In the genomic region with DNA sequence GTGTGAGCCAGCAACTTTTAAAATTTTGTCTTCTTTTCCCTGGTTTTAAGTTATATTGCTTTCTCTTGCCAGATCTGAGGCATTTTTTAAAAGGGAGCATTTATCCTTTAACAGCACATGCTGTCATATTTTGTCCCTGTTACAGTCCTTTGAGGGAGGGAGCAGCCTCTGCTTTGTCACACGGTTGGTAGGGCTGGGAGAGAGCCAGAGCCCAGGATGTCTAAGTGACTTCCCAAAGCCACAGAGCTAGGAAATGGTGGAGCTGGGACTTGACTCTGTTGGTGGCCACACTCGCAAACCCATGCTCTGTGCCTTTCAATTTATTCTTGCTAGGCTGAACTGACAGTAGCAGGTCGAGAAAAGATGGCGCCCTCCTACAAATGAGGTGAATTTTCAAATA, we compare ENCODE assay signal across 25 cellular contexts.
"Had no signal": no experiment of that assay in that cellular context is flagged by ENCODE, and none has a peak within 500 bp of the region (broad histone marks: within the 10 kb centered on the region; RNA-seq: fewer than 3 reads in every experiment).

No MANE protein-coding gene starts in this region.

- H3K27ac ChIP-seq: coronary artery, epithelial cell of prostate, esophagus squamous epithelium, gastrocnemius medialis, heart right ventricle, left lung, lower lobe of right lung had no signal

- H3K27ac Mint-ChIP-seq: effector memory CD8-positive, alpha-beta T cell; endodermal cell; mesothelial cell of epicardium had no signal

- H3K27me3 ChIP-seq: gastrocnemius medialis, left lung had no signal

- H3K4me3 ChIP-seq: coronary artery, esophagus squamous epithelium, gastrocnemius medialis, heart right ventricle, left lung, lower lobe of right lung, mucosa of descending colon had no signal

- H3K36me3 ChIP-seq: esophagus squamous epithelium, gastrocnemius medialis, heart right ventricle, left lung, lower lobe of right lung had no signal

- H3K4me1 Mint-ChIP-seq: endodermal cell had no signal

- FAIRE-seq: colon, endometrium, islet of Langerhans had no signal

- DNase-seq: dermis blood vessel endothelial cell; effector CD8-positive, alpha-beta T cell; effector memory CD8-positive, alpha-beta T cell; endodermal cell; erythroblast; esophagus squamous epithelium; foreskin fibroblast; foreskin melanocyte; gastrocnemius medialis; glutamatergic neuron; head of caudate nucleus; heart right ventricle; hippocampal formation; left cardiac atrium; left lung; left ventricle myocardium superior; lower lobe of right lung; mesenchymal stem cell; mucosa of descending colon had no signal

- H3K4me3 Mint-ChIP-seq: effector memory CD8-positive, alpha-beta T cell; endodermal cell; mesothelial cell of epicardium had no signal

- H3K9me3 ChIP-seq: esophagus squamous epithelium, gastrocnemius medialis, heart right ventricle, left lung, lower lobe of right lung, mucosa of descending colon had no signal

- H3K9me3 Mint-ChIP-seq: effector memory CD8-positive, alpha-beta T cell had no signal

- H3K4me1 ChIP-seq: left lung had no signal
